9 cellular contexts compared by ENCODE assay signal in the genomic region with DNA sequence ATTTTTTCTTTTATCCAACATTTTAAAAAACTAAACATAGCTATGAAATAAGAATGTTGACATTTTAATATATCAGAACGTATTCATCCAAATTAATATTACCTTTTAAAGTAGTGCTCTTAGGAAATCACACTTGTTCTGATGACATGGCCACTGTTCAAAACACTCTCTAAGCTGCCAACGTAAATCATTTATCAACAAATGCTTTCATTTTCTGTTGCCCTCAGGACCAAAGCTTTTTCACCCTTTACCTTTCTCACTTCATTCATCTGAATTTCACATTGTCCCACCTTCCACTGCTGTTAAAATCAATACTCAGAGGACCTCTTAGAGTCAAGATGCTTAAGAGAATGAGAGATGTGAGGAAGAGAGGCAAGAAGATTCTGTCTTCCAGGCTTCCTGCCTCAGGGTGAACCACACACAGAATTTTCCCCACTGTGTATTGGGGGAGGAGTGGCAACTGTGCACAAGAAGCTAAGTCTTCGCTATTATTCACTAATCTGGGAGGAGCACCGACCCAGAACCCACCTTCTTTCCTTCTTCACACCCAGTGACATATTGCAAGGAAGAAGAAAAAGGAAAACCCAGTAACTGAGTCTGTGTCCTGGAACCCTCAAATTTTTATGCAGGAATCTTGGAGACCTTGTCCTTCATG. TPM values are rescaled to one million over a fixed set of nuclear protein-coding genes. Genes with fewer than 3 reads are reported as not detected.
DNase-seq lines count a peak whose midpoint lies in the region; ATAC-seq and TF ChIP-seq lines count a peak whose summit lies in the region.
"Had no signal": no experiment of that assay in that cellular context is flagged by ENCODE, and none has a peak within 500 bp of the region (broad histone marks: within the 10 kb centered on the region; RNA-seq: fewer than 3 reads in every experiment).

No MANE protein-coding gene starts in this region.

- TF ChIP-seq CTCF in lower lobe of right lung (IDR thresholded peaks at IDR 0.05) (no peak), omental fat pad (IDR thresholded peaks at IDR 0.05) (no peak), esophagus muscularis mucosa (IDR thresholded peaks at IDR 0.05) (no peak)

- intact Hi-C loops in lower lobe of right lung (cut with DNase I) (no loop called here), esophagus muscularis mucosa (cut with DNase I) (no loop called here)

- peak overlapping the region in 1 of 2 donors; percentile 52 for H3K9ac ChIP-seq in duodenal mucosa (ENCODE audit: low read depth in 1 of 2, low read length in 2 of 2)

- H3K4me3 ChIP-seq in duodenal mucosa (ENCODE audit: low read depth in 1 of 2, low read length in 2 of 2), result peak overlapping the region; percentile 45 to 48
- no peak overlapping the region for H3K4me3 ChIP-seq in lower lobe of right lung
- no peak overlapping the region for H3K4me3 ChIP-seq in esophagus muscularis mucosa

- TF ChIP-seq EP300 in esophagus muscularis mucosa (IDR thresholded peaks at IDR 0.05), result no peak

- H3K27ac ChIP-seq in duodenal mucosa (ENCODE audit: low read depth, low read length) (no peak overlapping the region), lower lobe of right lung (no peak overlapping the region), esophagus muscularis mucosa (replicated peaks in 1 of 4) (no peak overlapping the region)
- H3K27ac ChIP-seq: HL-60 had no signal

- WGBS in esophagus muscularis mucosa, result 69% methylated on average over 4 of the region's 4 CpGs

- peak; percentile 92 for ATAC-seq in GM19025 (IDR thresholded peaks at IDR 0.05; ENCODE audit: low read depth, unreplicated experiment)
- peak; percentile 73 for ATAC-seq in HG03196 (IDR thresholded peaks at IDR 0.05; ENCODE audit: unreplicated experiment)
- no peak for ATAC-seq in lower lobe of right lung
- ATAC-seq in omental fat pad (ENCODE audit: low FRiP score), result no peak

- DNase-seq in pons (ENCODE audit: low spot score) (peak; percentile 10), ureter (ENCODE audit: low spot score) (no peak), lower lobe of right lung (no peak), omental fat pad (ENCODE audit: low spot score) (no peak), esophagus muscularis mucosa (ENCODE audit: extremely low spot score) (no peak)

- H3K36me3 ChIP-seq in duodenal mucosa (ENCODE audit: control insufficient read depth in 1 of 2, insufficient read depth in 2 of 2, low read length in 2 of 2), result peaks cover 0 to 2% of the 10 kb centered on the region in 2 donors
- no peaks in the 10 kb centered on the region for H3K36me3 ChIP-seq in lower lobe of right lung
- peaks cover 0 to 1% (median 0%) of the 10 kb centered on the region in 4 donors for H3K36me3 ChIP-seq in esophagus muscularis mucosa

- H3K27me3 ChIP-seq in duodenal mucosa (ENCODE audit: control insufficient read depth in 1 of 2, insufficient read depth in 2 of 2, low read length in 2 of 2) (no peaks in the 10 kb centered on the region), lower lobe of right lung (ENCODE audit: low read depth) (no peaks in the 10 kb centered on the region), esophagus muscularis mucosa (no peaks in the 10 kb centered on the region)

- no peak for TF ChIP-seq POLR2A in esophagus muscularis mucosa (IDR thresholded peaks at IDR 0.05; ENCODE audit: low read depth)

- no peaks in the 10 kb centered on the region for H3K9me3 ChIP-seq in duodenal mucosa (ENCODE audit: control insufficient read depth in 1 of 2, low read length in 2 of 2)
- H3K9me3 ChIP-seq in lower lobe of right lung, result no peaks in the 10 kb centered on the region
- no peaks in the 10 kb centered on the region for H3K9me3 ChIP-seq in esophagus muscularis mucosa

- H3K4me1 ChIP-seq in duodenal mucosa (ENCODE audit: control insufficient read depth in 1 of 2, insufficient read depth in 2 of 2, low read length in 2 of 2) (peaks cover 14 to 18% of the 10 kb centered on the region in 2 donors), lower lobe of right lung (peaks cover 20% of the 10 kb centered on the region), esophagus muscularis mucosa (peaks cover 8 to 16% (median 9%) of the 10 kb centered on the region in 4 donors)

RNA-seq across cellular contexts. Expression of gene HIBADH, which starts 21.0 kb away (rescaled TPM):
- total RNA-seq in ureter, result 31.3 TPM
- total RNA-seq in lower lobe of right lung, result 27.1 TPM
- total RNA-seq in omental fat pad, result 10 to 100 TPM; 35.9 to 71.5 (median 58.6) TPM
- total RNA-seq in esophagus muscularis mucosa, result 10 to 100 TPM; 45.4 to 66.0 (median 52.3) TPM

Comparison
In these comparisons a context has a peak if more than half of its experiments do, and no peak if none do; other contexts are left out.
1. ATAC-seq: peak in GM19025 (single experiment) and HG03196 (single experiment); none in lower lobe of right lung (0 of 2) and omental fat pad (single experiment).
2. H3K4me3 ChIP-seq: peak in duodenal mucosa (2 of 2); none in lower lobe of right lung (single experiment) and esophagus muscularis mucosa (0 of 4).